Comparison of ENCODE assay signal across 8 cellular contexts in genomic region chr2:54103454-54104314, GRCh38. TPM values are rescaled to one million over a fixed set of nuclear protein-coding genes. Genes with fewer than 3 reads are reported as not detected.
DNase-seq lines count a peak whose midpoint lies in the region; ATAC-seq and TF ChIP-seq lines count a peak whose summit lies in the region.

No MANE protein-coding gene starts in this region.

- WGBS in gastroesophageal sphincter (ENCODE audit: low coverage in 1 of 2), 2 donors = 25 to 32% methylated on average over 3 of the region's 3 CpGs

- H3K4me3 ChIP-seq in gastroesophageal sphincter = no peak overlapping the region

- H3K9me3 ChIP-seq in gastroesophageal sphincter = no peaks in the 10 kb centered on the region

- no peak overlapping the region for H3K27ac ChIP-seq in gastroesophageal sphincter

- no peaks in the 10 kb centered on the region for H3K27me3 ChIP-seq in gastroesophageal sphincter

- in situ Hi-C loops in KBM-7 (cut with MboI; ENCODE audit: low pct_unique_long_range_greater_than_20kb, low sequenced_read_pairs) = no loop called here

- no peak for TF ChIP-seq POLR2A in gastroesophageal sphincter (IDR thresholded peaks at IDR 0.05)

- TF ChIP-seq CTCF in gastroesophageal sphincter (IDR thresholded peaks at IDR 0.05) = peak in 1 of 4 experiments; percentile 18

- peaks cover 0 to 17% (median 5%) of the 10 kb centered on the region in 3 donors for H3K4me1 ChIP-seq in gastroesophageal sphincter

- no peaks in the 10 kb centered on the region for H3K36me3 ChIP-seq in gastroesophageal sphincter

- no peak for TF ChIP-seq EP300 in gastroesophageal sphincter (IDR thresholded peaks at IDR 0.05)

- peak; percentile 44 for ATAC-seq in GM21447 (IDR thresholded peaks at IDR 0.05; ENCODE audit: unreplicated experiment)
- ATAC-seq in gastroesophageal sphincter = peak; percentile 74
- no peak for ATAC-seq in GM21528 (IDR thresholded peaks at IDR 0.05; ENCODE audit: low FRiP score, unreplicated experiment)

- DNase-seq in EH (ENCODE audit: low read depth) (peak; percentile 79), KBM-7 (peak; percentile 38), NCI-H524 treated with DMSO at 0.1 percent for 48 hours (lab: John Stamatoyannopoulos, UW) (no peak)
- peak; percentile 23 to 36 for DNase-seq in activated CD4-positive, alpha-beta T cell treated with anti-CD3 and anti-CD28 coated beads for 4 hours
- DNase-seq in stimulated activated CD4-positive, alpha-beta T cell treated with anti-CD3 and anti-CD28 coated beads, TNF-alpha, amount 100 ng/mL, for 48 hours (ENCODE audit: low read depth in 3 of 3) = peak in 2 of 3 donors; percentile 4 to 18

RNA-seq across cellular contexts. Expression of gene ACYP2, which starts 11.7 kb away (rescaled TPM):
- 10 to 100 TPM; 12.8 to 40.5 (median 16.9) TPM for total RNA-seq in gastroesophageal sphincter
